In the genomic region with DNA sequence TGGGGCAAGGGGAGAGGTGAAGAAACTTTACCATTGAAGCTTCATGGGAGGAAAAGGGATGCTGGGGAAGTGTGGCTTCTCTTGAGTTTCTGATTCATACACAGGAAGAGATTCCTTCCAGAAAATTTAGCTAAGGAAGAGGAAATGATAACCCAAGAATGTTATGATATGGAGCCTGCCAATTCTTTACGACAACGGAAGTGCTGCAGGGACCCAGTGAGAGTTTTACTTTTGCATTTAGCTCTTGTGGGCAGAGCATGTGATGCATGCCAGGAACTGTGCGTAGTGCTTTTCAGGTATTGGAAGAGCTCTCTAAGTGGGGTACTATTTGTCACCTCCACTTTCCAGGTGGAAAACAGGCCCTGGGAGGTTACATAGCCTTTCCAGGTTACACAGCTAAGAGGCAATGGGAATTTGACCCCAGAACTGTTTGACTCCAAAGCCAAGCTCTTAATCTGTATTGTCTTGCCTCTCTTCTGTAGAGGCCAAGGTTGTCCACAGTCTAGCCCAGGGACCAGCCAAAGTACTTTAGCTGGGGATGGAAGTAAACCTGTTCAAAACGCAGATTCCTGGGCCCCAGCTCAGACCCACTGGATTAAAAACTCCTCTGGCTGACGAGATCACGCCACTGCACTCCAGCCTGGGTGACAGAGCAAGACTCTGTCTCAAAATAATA, we compare ENCODE assay signal across 10 cellular contexts. TPM values are rescaled to one million over a fixed set of nuclear protein-coding genes. Genes with fewer than 3 reads are reported as not detected.
DNase-seq lines count a peak whose midpoint lies in the region; ATAC-seq and TF ChIP-seq lines count a peak whose summit lies in the region.
"Had no signal": no experiment of that assay in that cellular context is flagged by ENCODE, and none has a peak within 500 bp of the region (broad histone marks: within the 10 kb centered on the region; RNA-seq: fewer than 3 reads in every experiment).

No MANE protein-coding gene starts in this region.

- H3K9me3 ChIP-seq in RWPE2 (ENCODE audit: severe bottlenecking) (no peaks in the 10 kb centered on the region), suprapubic skin (no peaks in the 10 kb centered on the region)
- H3K9me3 ChIP-seq: thoracic aorta had no signal

- H3K4me3 ChIP-seq in RWPE2 (ENCODE audit: severe bottlenecking) (no peak overlapping the region), fibroblast of the aortic adventitia (ENCODE audit: low read depth, low read length) (no peak overlapping the region), suprapubic skin (no peak overlapping the region)
- H3K4me3 ChIP-seq: thoracic aorta had no signal

- peaks cover 38% of the 10 kb centered on the region for H3K4me1 ChIP-seq in RWPE2 (ENCODE audit: insufficient read depth, poor library complexity, severe bottlenecking)
- peaks cover 20% of the 10 kb centered on the region for H3K4me1 ChIP-seq in suprapubic skin

- ATAC-seq in RWPE2 (ENCODE audit: low read depth): peak; percentile 74

- no peaks in the 10 kb centered on the region for H3K36me3 ChIP-seq in RWPE2 (ENCODE audit: low read depth)
- no peaks in the 10 kb centered on the region for H3K36me3 ChIP-seq in suprapubic skin
- H3K36me3 ChIP-seq: thoracic aorta had no signal

- TF ChIP-seq EP300 in suprapubic skin (IDR thresholded peaks at IDR 0.05): no peak

- H3K27me3 ChIP-seq in RWPE2 (ENCODE audit: insufficient read depth, poor library complexity, severe bottlenecking): no peaks in the 10 kb centered on the region
- H3K27me3 ChIP-seq in suprapubic skin: no peaks in the 10 kb centered on the region

- no peak for TF ChIP-seq POLR2A in suprapubic skin (IDR thresholded peaks at IDR 0.05)

- H3K27ac ChIP-seq in RWPE2 (ENCODE audit: poor library complexity, severe bottlenecking) (peak overlapping the region; percentile 79), suprapubic skin (peak overlapping the region; percentile 52)
- H3K27ac ChIP-seq: C4-2B, thoracic aorta had no signal

- 63% methylated on average over 6 of the region's 6 CpGs for WGBS in suprapubic skin

- DNase-seq in activated effector memory CD4-positive, alpha-beta T cell treated with anti-CD3 and anti-CD28 coated beads, Interleukin-2, amount 50 U/mL, for 16 hours: peak; percentile 75
- no peak for DNase-seq in activated effector memory CD4-positive, alpha-beta T cell treated with Interleukin-2 at 50 U/mL for 16 hours
- DNase-seq in RWPE2 (ENCODE audit: low spot score) (no peak), fibroblast of the aortic adventitia (ENCODE audit: low read depth) (peak; percentile 86), suprapubic skin (ENCODE audit: low spot score in 2 of 2) (peak in 1 of 2 donors; percentile 47), ureter (ENCODE audit: low spot score) (no peak), iPS-NIHi11 (ENCODE audit: low spot score) (no peak), NCI-H187 treated with DMSO at 0.1 percent for 48 hours (lab: John Stamatoyannopoulos, UW) (no peak)

- TF ChIP-seq CTCF in RWPE2 (IDR thresholded peaks at IDR 0.05; ENCODE audit: poor library complexity, severe bottlenecking) (no peak), fibroblast of the aortic adventitia (IDR thresholded peaks at IDR 0.05; ENCODE audit: insufficient read depth, low read length) (no peak), suprapubic skin (IDR thresholded peaks at IDR 0.05) (no peak)

RNA-seq across cellular contexts. Expression of gene CMTM7, which starts 23.0 kb away (rescaled TPM):
- total RNA-seq in fibroblast of the aortic adventitia (ENCODE audit: low replicate concordance) (4.2 and 10.1 TPM in 2 replicates), suprapubic skin (10 to 100 TPM in 2 of 4 donors, 1 to 10 TPM in 2; 7.5 to 14.7 (median 10.9) TPM), ureter (72.2 TPM)

Comparison
In these comparisons a context has a peak if more than half of its experiments do, and no peak if none do; other contexts are left out.
1. DNase-seq: peak in activated effector memory CD4-positive, alpha-beta T cell treated with anti-CD3 and anti-CD28 coated beads, Interleukin-2, amount 50 U/mL, for 16 hours (single experiment) and fibroblast of the aortic adventitia (single experiment); none in activated effector memory CD4-positive, alpha-beta T cell treated with Interleukin-2 at 50 U/mL for 16 hours (single experiment), RWPE2 (single experiment), ureter (single experiment), iPS-NIHi11 (single experiment) and NCI-H187 treated with DMSO at 0.1 percent for 48 hours (single experiment).